ENCODE assay signal across 20 cellular contexts in genomic region chr7:150415161-150416160, GRCh38. TPM values are rescaled to one million over a fixed set of nuclear protein-coding genes. Genes with fewer than 3 reads are reported as not detected.
DNase-seq lines count a peak whose midpoint lies in the region; ATAC-seq and TF ChIP-seq lines count a peak whose summit lies in the region.
"Had no signal": no experiment of that assay in that cellular context is flagged by ENCODE, and none has a peak within 500 bp of the region (broad histone marks: within the 10 kb centered on the region; RNA-seq: fewer than 3 reads in every experiment).

No MANE protein-coding gene starts in this region.

- intact Hi-C loops in prostate gland (cut with DNase I), result no loop called here

- H3K4me1 ChIP-seq in duodenal mucosa (ENCODE audit: control insufficient read depth in 1 of 2, insufficient read depth in 2 of 2, low read length in 2 of 2) (no peaks in the 10 kb centered on the region), neuronal stem cell (ENCODE audit: control insufficient read depth in 2 of 2, insufficient read depth in 1 of 2, low read depth in 1 of 2, low read length in 2 of 2) (peaks cover 10 to 21% of the 10 kb centered on the region in 2 donors), prostate gland (replicated peaks) (no peaks in the 10 kb centered on the region)
- H3K4me1 ChIP-seq: sigmoid colon had no signal

- H3K14ac ChIP-seq in neuronal stem cell (ENCODE audit: low read length), result no peak overlapping the region

- H3K18ac ChIP-seq in neuronal stem cell (ENCODE audit: low read length), result no peak overlapping the region

- H3K4ac ChIP-seq in neuronal stem cell (ENCODE audit: low read length), result no peak overlapping the region

- no peak for TF ChIP-seq CTCF in prostate gland (IDR thresholded peaks at IDR 0.05)

- no peaks in the 10 kb centered on the region for H3K9me3 ChIP-seq in duodenal mucosa (ENCODE audit: control insufficient read depth in 1 of 2, low read length in 2 of 2)
- no peaks in the 10 kb centered on the region for H3K9me3 ChIP-seq in neuronal stem cell (replicated peaks in 1 of 2; ENCODE audit: control insufficient read depth in 2 of 2, insufficient read depth in 1 of 2, low read depth in 1 of 2, low read length in 2 of 2)
- no peaks in the 10 kb centered on the region for H3K9me3 ChIP-seq in prostate gland
- H3K9me3 ChIP-seq: sigmoid colon, thoracic aorta had no signal

- no peak for ATAC-seq in HG02759 (IDR thresholded peaks at IDR 0.05; ENCODE audit: unreplicated experiment)
- ATAC-seq: activated naive CD8-positive, alpha-beta T cell treated with anti-CD3 and anti-CD28 coated beads, Interleukin-2, amount 50 U/mL, for 24 hours had no signal

- no peak overlapping the region for H2BK15ac ChIP-seq in neuronal stem cell (ENCODE audit: low read length)

- TF ChIP-seq POLR2A in prostate gland (IDR thresholded peaks at IDR 0.05), result no peak

- no peak overlapping the region for H2BK12ac ChIP-seq in neuronal stem cell (ENCODE audit: low read length)

- H3K36me3 ChIP-seq in duodenal mucosa (ENCODE audit: control insufficient read depth in 1 of 2, insufficient read depth in 2 of 2, low read length in 2 of 2) (peaks cover 0 to 11% of the 10 kb centered on the region in 2 donors), neuronal stem cell (replicated peaks in 1 of 2; ENCODE audit: control insufficient read depth in 2 of 2, insufficient read depth in 2 of 2, low read length in 2 of 2) (no peaks in the 10 kb centered on the region), prostate gland (no peaks in the 10 kb centered on the region)
- H3K36me3 ChIP-seq: cardiac muscle cell, thoracic aorta had no signal

- WGBS in neuronal stem cell (ENCODE audit: extremely low coverage in 2 of 2, insufficient read length in 2 of 2, insufficient replicate concordance in 1 of 2), 2 donors, result no CpG with 5 or more reads among the region's 19 CpGs
- WGBS in prostate gland, result 90% methylated on average over 19 of the region's 19 CpGs

- no peak overlapping the region for H3K23ac ChIP-seq in neuronal stem cell (ENCODE audit: low read depth, low read length, poor library complexity)

- no peak overlapping the region for H4K8ac ChIP-seq in neuronal stem cell (ENCODE audit: low read depth, low read length)

- no peak overlapping the region for H3K4me3 ChIP-seq in duodenal mucosa (ENCODE audit: low read depth in 1 of 2, low read length in 2 of 2)
- no peak overlapping the region for H3K4me3 ChIP-seq in neuronal stem cell (ENCODE audit: low read length in 2 of 2)
- no peak overlapping the region for H3K4me3 ChIP-seq in prostate gland
- H3K4me3 ChIP-seq: cardiac muscle cell, sigmoid colon, thoracic aorta had no signal

- H3K27me3 ChIP-seq in duodenal mucosa (ENCODE audit: control insufficient read depth in 1 of 2, insufficient read depth in 2 of 2, low read length in 2 of 2) (no peaks in the 10 kb centered on the region), neuronal stem cell (ENCODE audit: control insufficient read depth in 3 of 3, insufficient read depth in 3 of 3, low read depth in 1 of 3, low read length in 3 of 3) (peaks cover 0 to 2% (median 0%) of the 10 kb centered on the region in 3 experiments), prostate gland (replicated peaks; ENCODE audit: insufficient read depth) (no peaks in the 10 kb centered on the region)
- H3K27me3 ChIP-seq: cardiac muscle cell, sigmoid colon had no signal

- H3K27ac ChIP-seq in duodenal mucosa (ENCODE audit: low read depth, low read length) (peak overlapping the region; percentile 3), neuronal stem cell (replicated peaks; ENCODE audit: low read length) (no peak overlapping the region), prostate gland (no peak overlapping the region)
- H3K27ac ChIP-seq: cardiac muscle cell, sigmoid colon, thoracic aorta had no signal

- H3K4me2 ChIP-seq in neuronal stem cell (ENCODE audit: insufficient read depth, low read length, poor library complexity, severe bottlenecking), result no peak overlapping the region

- DNase-seq in NCI-H1092 treated with DMSO at 0.1 percent for 48 hours (lab: John Stamatoyannopoulos, UW) (peak; percentile 24), NCI-H1092 (lab: John Stamatoyannopoulos, UW) (no peak), NCI-H187 treated with DMSO at 0.1 percent for 48 hours (lab: John Stamatoyannopoulos, UW) (peak; percentile 47), neuronal stem cell (ENCODE audit: low spot score) (no peak), prostate gland (ENCODE audit: low spot score) (no peak), NCI-H2196 (lab: John Stamatoyannopoulos, UW; ENCODE audit: unreplicated experiment) (no peak)
- DNase-seq: activated CD4-positive, CD25-positive, alpha-beta regulatory T cell; activated naive CD8-positive, alpha-beta T cell treated with anti-CD3 and anti-CD28 coated beads, Interleukin-2, amount 50 U/mL, for 24 hours; CD4-positive, CD25-positive, alpha-beta regulatory T cell; DMS79 treated with DMSO at 0.1 percent for 48 hours; NCI-H1930; NCI-H748 treated with DMSO at 0.1 percent for 48 hours; sigmoid colon; stimulated activated CD4-positive, alpha-beta T cell treated with anti-CD3 and anti-CD28 coated beads, Interleukin-2, amount 100 ng/mL, for 48 hours; T-helper 1 cell had no signal

- H3K79me1 ChIP-seq in neuronal stem cell (ENCODE audit: low read depth, low read length), result no peaks in the 10 kb centered on the region

- no peak overlapping the region for H2BK5ac ChIP-seq in neuronal stem cell (ENCODE audit: low read length)

- H3K9ac ChIP-seq in duodenal mucosa (ENCODE audit: low read depth in 1 of 2, low read length in 2 of 2), result no peak overlapping the region
- H3K9ac ChIP-seq in neuronal stem cell (ENCODE audit: low read depth, low read length, poor library complexity), result no peak overlapping the region

- no peak overlapping the region for H2BK120ac ChIP-seq in neuronal stem cell (ENCODE audit: low read depth, low read length)

- H4K91ac ChIP-seq in neuronal stem cell (ENCODE audit: low read depth, low read length, poor library complexity), result no peak overlapping the region

- H2AK5ac ChIP-seq in neuronal stem cell (ENCODE audit: low read depth, low read length), result no peak overlapping the region

- peak overlapping the region; percentile 43 for H2AFZ ChIP-seq in neuronal stem cell (ENCODE audit: low read length)

RNA-seq across cellular contexts. Expression of gene GIMAP8, which starts 35.0 kb away (rescaled TPM):
- not detected for polyA plus RNA-seq in neuronal stem cell (2013, experiment 1 of 2)
- not detected for polyA plus RNA-seq in neuronal stem cell (2013, experiment 2 of 2)
- 1 to 10 TPM; 2.5 to 6.5 TPM for total RNA-seq in prostate gland
- total RNA-seq: fibroblast of villous mesenchyme had no signal
- polyA plus RNA-seq: cardiac muscle cell had no signal

RNA-seq across cellular contexts. Expression of gene ZNF775, which starts 36.3 kb away (rescaled TPM):
- 15.9 TPM for polyA plus RNA-seq in neuronal stem cell (2013, experiment 1 of 2)
- 15.7 TPM for polyA plus RNA-seq in neuronal stem cell (2013, experiment 2 of 2)
- total RNA-seq in prostate gland, result 10 to 100 TPM; 14.4 to 14.8 TPM

RNA-seq across cellular contexts. Expression of gene REPIN1, which starts 46.8 kb away (rescaled TPM):
- polyA plus RNA-seq in neuronal stem cell (2013, experiment 1 of 2), result 84.5 TPM
- 85.1 TPM for polyA plus RNA-seq in neuronal stem cell (2013, experiment 2 of 2)
- total RNA-seq in prostate gland, result 100 to 1,000 TPM; 150 to 171 TPM

Comparison
In these comparisons a context has a peak if more than half of its experiments do, and no peak if none do; other contexts are left out.
1. DNase-seq: peak in NCI-H1092 treated with DMSO at 0.1 percent for 48 hours (single experiment) and NCI-H187 treated with DMSO at 0.1 percent for 48 hours (single experiment); none in NCI-H1092 (single experiment), neuronal stem cell (single experiment), prostate gland (single experiment) and NCI-H2196 (single experiment).